ENCODE assay signal across 7 cellular contexts in the genomic region with DNA sequence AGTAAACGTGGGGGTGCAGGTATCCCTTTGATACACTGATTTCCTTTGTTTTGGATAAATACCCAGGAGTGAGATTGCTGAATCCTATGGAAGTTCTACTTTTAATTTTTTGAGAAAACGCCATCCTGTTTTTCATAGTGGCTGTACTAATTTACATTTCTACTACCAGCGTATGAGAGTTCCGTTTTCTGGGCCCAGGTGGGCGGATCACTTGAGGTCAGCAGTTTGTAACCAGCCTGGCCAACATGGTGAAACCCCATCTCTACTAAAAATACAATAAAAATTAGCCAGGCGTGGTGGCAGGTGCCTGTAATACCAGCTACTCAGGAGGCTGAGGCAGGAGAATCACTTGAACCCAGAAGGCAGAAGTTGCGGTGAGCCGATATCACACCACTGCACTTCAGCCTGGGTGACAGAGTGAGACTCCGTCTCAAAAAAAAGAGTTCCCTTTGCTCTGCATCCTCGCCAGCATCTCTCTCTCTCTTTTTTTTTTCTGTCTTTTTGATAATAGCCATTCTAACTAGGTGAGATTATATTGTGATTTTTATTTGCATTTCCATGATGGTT. TPM values are rescaled to one million over a fixed set of nuclear protein-coding genes. Genes with fewer than 3 reads are reported as not detected.
"Had no signal": no experiment of that assay in that cellular context is flagged by ENCODE, and none has a peak within 500 bp of the region (broad histone marks: within the 10 kb centered on the region; RNA-seq: fewer than 3 reads in every experiment).

No MANE protein-coding gene starts in this region.

RNA-seq across cellular contexts. Expression of gene LRRC9, which starts 22.4 kb away (rescaled TPM):
- total RNA-seq: activated CD4-positive, alpha-beta T cell treated with anti-CD3 and anti-CD28 coated beads, Interleukin-2, amount 10 ng/mL, durations not matched to agents 24 days and 14 days; activated CD8-positive, alpha-beta memory T cell treated with anti-CD3 and anti-CD28 coated beads, Interleukin-2, amount 10 ng/mL, durations not matched to agents 7 days and 5 days; activated T-helper 1 cell treated with anti-CD3 and anti-CD28 coated beads, Interleukin-12 subunit alpha, Interleukin-12 subunit beta, Interleukin-2, Interleukin-4 antibody, amounts not matched to agents 30 ng/mL and 10 ng/mL and 1 ng/mL, durations not matched to agents 14 hours and 24 hours and 36 hours; aorta; dermis blood vessel endothelial cell; PC-3; SJSA1 had no signal
